In genomic region chr5:1412621-1413020, GRCh38 we compare ENCODE assay signal across 19 cellular contexts. TPM values are rescaled to one million over a fixed set of nuclear protein-coding genes. Genes with fewer than 3 reads are reported as not detected.
A peak's percentile ranks its signal among the peaks of the same experiment; 100 is the strongest.
DNase-seq lines count a peak whose midpoint lies in the region; ATAC-seq and TF ChIP-seq lines count a peak whose summit lies in the region.
"Had no signal": no experiment of that assay in that cellular context is flagged by ENCODE, and none has a peak within 500 bp of the region (broad histone marks: within the 10 kb centered on the region; RNA-seq: fewer than 3 reads in every experiment).

No MANE protein-coding gene starts in this region.

- H3F3A ChIP-seq in GM23338 (replicated peaks; ENCODE audit: low read depth) = peaks cover 4% of the 10 kb centered on the region; the same call in 1 of the 2 replicates

- H3K27ac Mint-ChIP-seq in GM23338 = no peak overlapping the region
- H3K27ac Mint-ChIP-seq in naive thymus-derived CD4-positive, alpha-beta T cell = no peak overlapping the region
- H3K27ac Mint-ChIP-seq: CD4-positive, alpha-beta T cell; HFFc6; IgD-negative memory B cell had no signal

- no peaks in the 10 kb centered on the region for H3K9me2 ChIP-seq in GM23338 (ENCODE audit: insufficient read depth)

- peaks cover 13% of the 10 kb centered on the region for H3K4me1 ChIP-seq in GM23338 (ENCODE audit: insufficient read depth)
- H3K4me1 ChIP-seq in psoas muscle = no peaks in the 10 kb centered on the region
- H3K4me1 ChIP-seq in naive thymus-derived CD4-positive, alpha-beta T cell (ENCODE audit: control insufficient read depth in 2 of 2, insufficient read depth in 2 of 2, low read length in 2 of 2) = no peaks in the 10 kb centered on the region
- H3K4me1 ChIP-seq: Caco-2 had no signal

- no peaks in the 10 kb centered on the region for H3K9me3 Mint-ChIP-seq in GM23338
- peaks cover 0 to 5% (median 0%) of the 10 kb centered on the region in 11 donors for H3K9me3 Mint-ChIP-seq in naive thymus-derived CD4-positive, alpha-beta T cell
- H3K9me3 Mint-ChIP-seq: CD4-positive, alpha-beta T cell; HFFc6; IgD-negative memory B cell had no signal

- H3K9me3 ChIP-seq in psoas muscle = no peaks in the 10 kb centered on the region
- no peaks in the 10 kb centered on the region for H3K9me3 ChIP-seq in naive thymus-derived CD4-positive, alpha-beta T cell (ENCODE audit: control insufficient read depth in 2 of 3, low read length in 3 of 3)
- H3K9me3 ChIP-seq: Caco-2 had no signal

- H3K79me2 ChIP-seq in GM23338 (replicated peaks; ENCODE audit: insufficient read depth) = no peaks in the 10 kb centered on the region

- no peaks in the 10 kb centered on the region for H3K36me3 Mint-ChIP-seq in GM23338 (ENCODE audit: low read depth)
- H3K36me3 Mint-ChIP-seq in naive thymus-derived CD4-positive, alpha-beta T cell = no peaks in the 10 kb centered on the region
- H3K36me3 Mint-ChIP-seq: IgD-negative memory B cell had no signal

- peak overlapping the region; percentile 51; the same call in 1 of the 2 replicates for H3K4me2 ChIP-seq in GM23338

- no peak overlapping the region for H3K4me3 ChIP-seq in GM23338
- H3K4me3 ChIP-seq in psoas muscle = no peak overlapping the region
- no peak overlapping the region for H3K4me3 ChIP-seq in naive thymus-derived CD4-positive, alpha-beta T cell (ENCODE audit: low read length)

- H3K4me3 Mint-ChIP-seq in GM23338 = no peak overlapping the region
- H3K4me3 Mint-ChIP-seq in naive thymus-derived CD4-positive, alpha-beta T cell = no peak overlapping the region
- H3K4me3 Mint-ChIP-seq: CD4-positive, alpha-beta T cell; HFFc6; IgD-negative memory B cell had no signal

- CTCF ChIA-PET in naive thymus-derived CD4-positive, alpha-beta T cell (lab: Charles Lee) = no interaction called here

- peaks cover 17% of the 10 kb centered on the region for H3K4me1 Mint-ChIP-seq in GM23338
- H3K4me1 Mint-ChIP-seq in naive thymus-derived CD4-positive, alpha-beta T cell = no peaks in the 10 kb centered on the region

- peak overlapping the region; percentile 56; the same call in 1 of the 2 replicates for H2AFZ ChIP-seq in GM23338

- H4K20me1 ChIP-seq in GM23338 (replicated peaks; ENCODE audit: insufficient read depth) = no peaks in the 10 kb centered on the region

- POLR2A ChIA-PET in naive thymus-derived CD4-positive, alpha-beta T cell (lab: Charles Lee) = no interaction called here

- DNase-seq in Right ventricle myocardium superior (peak; percentile 10), cardiac septum (ENCODE audit: low spot score) (no peak), GM23338 (ENCODE audit: low spot score) (peak; percentile 29), psoas muscle (peak; percentile 5 to 24)
- no peak for DNase-seq in naive thymus-derived CD4-positive, alpha-beta T cell
- DNase-seq in activated CD4-positive, alpha-beta T cell treated with anti-CD3 and anti-CD28 coated beads, Interleukin-2, amount 50 U/mL, for 1 hour = no peak
- DNase-seq: 8988T; C1 segment of cervical spinal cord; Caco-2; CD4-positive, alpha-beta T cell; GOT3; H7; HFFc6 had no signal

- intact Hi-C loops in Right ventricle myocardium superior (cut with DNase I) (no loop called here), cardiac septum (cut with DNase I) (no loop called here), psoas muscle (cut with DNase I) (no loop called here)
- intact Hi-C loops in naive thymus-derived CD4-positive, alpha-beta T cell (cut with micrococcal nuclease) = no loop called here

- H3K27me3 Mint-ChIP-seq in GM23338 (ENCODE audit: insufficient read depth, low read depth, poor library complexity) = peaks cover 13% of the 10 kb centered on the region
- H3K27me3 Mint-ChIP-seq in naive thymus-derived CD4-positive, alpha-beta T cell = peaks cover 0 to 31% (median 12%) of the 10 kb centered on the region in 5 donors

- 46 to 56% (median 53%) methylated on average over 10 of the region's 10 CpGs for WGBS in psoas muscle, 3 donors

- ATAC-seq in Right ventricle myocardium superior (ENCODE audit: poor library complexity) (no peak), GM23338 (no peak; the same call in 1 of the 3 replicates), psoas muscle (no peak), HG03565 (IDR thresholded peaks at IDR 0.05; ENCODE audit: unreplicated experiment) (no peak)
- ATAC-seq in naive thymus-derived CD4-positive, alpha-beta T cell = no peak
- ATAC-seq: HCT116, HepG2 had no signal

- H3K27me3 ChIP-seq in GM23338 (ENCODE audit: insufficient read depth) (no peaks in the 10 kb centered on the region), psoas muscle (ENCODE audit: insufficient read depth in 3 of 3, low read length in 2 of 3) (peaks cover 0 to 52% (median 10%) of the 10 kb centered on the region in 3 donors)
- no peaks in the 10 kb centered on the region for H3K27me3 ChIP-seq in naive thymus-derived CD4-positive, alpha-beta T cell (ENCODE audit: control insufficient read depth in 2 of 2, insufficient read depth in 2 of 2, low read length in 2 of 2)

- no peak overlapping the region for H3K27ac ChIP-seq in GM23338 (ENCODE audit: low read depth)
- H3K27ac ChIP-seq in psoas muscle = no peak overlapping the region
- no peak overlapping the region for H3K27ac ChIP-seq in naive thymus-derived CD4-positive, alpha-beta T cell (ENCODE audit: low read depth, low read length)

- H3K36me3 ChIP-seq in GM23338 (ENCODE audit: insufficient read depth) (no peaks in the 10 kb centered on the region), psoas muscle (ENCODE audit: insufficient read depth in 1 of 2, low read depth in 1 of 2) (no peaks in the 10 kb centered on the region)
- H3K36me3 ChIP-seq in naive thymus-derived CD4-positive, alpha-beta T cell (ENCODE audit: control insufficient read depth in 2 of 3, insufficient read depth in 3 of 3, low read length in 3 of 3) = no peaks in the 10 kb centered on the region

- TF ChIP-seq CTCF in GM23338 (conservative IDR thresholded peaks at IDR 0.05; ENCODE audit: low read depth in 2 of 2) = no peak
- TF ChIP-seq CTCF in psoas muscle (IDR thresholded peaks at IDR 0.05) = no peak

TF ChIP-seq in GM23338, 12 proteins besides CTCF, POLR2A, EP300 and RAD21 (continues in another document):
- no peak for TF ChIP-seq JUNB (IDR thresholded peaks at IDR 0.05; ENCODE audit: unreplicated experiment)
- TF ChIP-seq POLR2AphosphoS5 (IDR thresholded peaks at IDR 0.05; ENCODE audit: low read depth) = no peak
- TF ChIP-seq, protein P1, sequence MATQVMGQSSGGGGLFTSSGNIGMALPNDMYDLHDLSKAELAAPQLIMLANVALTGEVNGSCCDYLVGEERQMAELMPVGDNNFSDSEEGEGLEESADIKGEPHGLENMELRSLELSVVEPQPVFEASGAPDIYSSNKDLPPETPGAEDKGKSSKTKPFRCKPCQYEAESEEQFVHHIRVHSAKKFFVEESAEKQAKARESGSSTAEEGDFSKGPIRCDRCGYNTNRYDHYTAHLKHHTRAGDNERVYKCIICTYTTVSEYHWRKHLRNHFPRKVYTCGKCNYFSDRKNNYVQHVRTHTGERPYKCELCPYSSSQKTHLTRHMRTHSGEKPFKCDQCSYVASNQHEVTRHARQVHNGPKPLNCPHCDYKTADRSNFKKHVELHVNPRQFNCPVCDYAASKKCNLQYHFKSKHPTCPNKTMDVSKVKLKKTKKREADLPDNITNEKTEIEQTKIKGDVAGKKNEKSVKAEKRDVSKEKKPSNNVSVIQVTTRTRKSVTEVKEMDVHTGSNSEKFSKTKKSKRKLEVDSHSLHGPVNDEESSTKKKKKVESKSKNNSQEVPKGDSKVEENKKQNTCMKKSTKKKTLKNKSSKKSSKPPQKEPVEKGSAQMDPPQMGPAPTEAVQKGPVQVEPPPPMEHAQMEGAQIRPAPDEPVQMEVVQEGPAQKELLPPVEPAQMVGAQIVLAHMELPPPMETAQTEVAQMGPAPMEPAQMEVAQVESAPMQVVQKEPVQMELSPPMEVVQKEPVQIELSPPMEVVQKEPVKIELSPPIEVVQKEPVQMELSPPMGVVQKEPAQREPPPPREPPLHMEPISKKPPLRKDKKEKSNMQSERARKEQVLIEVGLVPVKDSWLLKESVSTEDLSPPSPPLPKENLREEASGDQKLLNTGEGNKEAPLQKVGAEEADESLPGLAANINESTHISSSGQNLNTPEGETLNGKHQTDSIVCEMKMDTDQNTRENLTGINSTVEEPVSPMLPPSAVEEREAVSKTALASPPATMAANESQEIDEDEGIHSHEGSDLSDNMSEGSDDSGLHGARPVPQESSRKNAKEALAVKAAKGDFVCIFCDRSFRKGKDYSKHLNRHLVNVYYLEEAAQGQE (IDR thresholded peaks at IDR 0.05; ENCODE audit: unreplicated experiment) = no peak
- no peak for TF ChIP-seq EZH2 (IDR thresholded peaks at IDR 0.05; ENCODE audit: low read depth, unreplicated experiment)
- no peak for TF ChIP-seq ETS1 (IDR thresholded peaks at IDR 0.05)
- no peak for TF ChIP-seq EZH2phosphoT487 (IDR thresholded peaks at IDR 0.05; ENCODE audit: unreplicated experiment)
- no peak for TF ChIP-seq CREB1 (CRISPR knock-in tag; IDR thresholded peaks at IDR 0.05; ENCODE audit: low read depth)
- no peak for TF ChIP-seq NANOG (IDR thresholded peaks at IDR 0.05; ENCODE audit: borderline replicate concordance)
- TF ChIP-seq STAT1 (IDR thresholded peaks at IDR 0.05; ENCODE audit: unreplicated experiment) = no peak
- TF ChIP-seq ZNF331 (CRISPR knock-in tag; IDR thresholded peaks at IDR 0.05; ENCODE audit: low read depth) = no peak

RNA-seq across cellular contexts. Expression of gene SLC6A3, which starts 32.6 kb away (rescaled TPM):
- total RNA-seq in Right ventricle myocardium superior = not detected
- 0.19 TPM for total RNA-seq in cardiac septum
- 0.85 and 1.0 TPM in 2 replicates for total RNA-seq in GM23338 (2014; rRNA removed; shearing (Covaris generic))
- polyA plus RNA-seq in GM23338 (2016; fragmentation: Nextera tagmentation; extraction: Ambion mirVana) = 0.31 and 0.76 TPM in 2 replicates
- total RNA-seq in psoas muscle = not detected
- under 1 TPM in 2 of 3 donors, not detected in 1; under 0.01 to 0.01 TPM for polyA plus RNA-seq in psoas muscle
- under 1 TPM in 1 of 5 experiments, not detected in 4; 0.07 TPM for total RNA-seq in naive thymus-derived CD4-positive, alpha-beta T cell
- not detected for polyA plus RNA-seq in naive thymus-derived CD4-positive, alpha-beta T cell
- total RNA-seq: A673, Caco-2, HepG2, HFFc6 had no signal
- polyA plus RNA-seq: AG04450, IgD-negative memory B cell had no signal

Comparison
In these comparisons a context has a peak if more than half of its experiments do, and no peak if none do; other contexts are left out.
1. DNase-seq: peak in Right ventricle myocardium superior (single experiment), GM23338 (single experiment) and psoas muscle (2 of 2); none in cardiac septum (single experiment), naive thymus-derived CD4-positive, alpha-beta T cell (0 of 9) and activated CD4-positive, alpha-beta T cell treated with anti-CD3 and anti-CD28 coated beads, Interleukin-2, amount 50 U/mL, for 1 hour (single experiment).